6 cellular contexts compared by ENCODE assay signal in the genomic region with DNA sequence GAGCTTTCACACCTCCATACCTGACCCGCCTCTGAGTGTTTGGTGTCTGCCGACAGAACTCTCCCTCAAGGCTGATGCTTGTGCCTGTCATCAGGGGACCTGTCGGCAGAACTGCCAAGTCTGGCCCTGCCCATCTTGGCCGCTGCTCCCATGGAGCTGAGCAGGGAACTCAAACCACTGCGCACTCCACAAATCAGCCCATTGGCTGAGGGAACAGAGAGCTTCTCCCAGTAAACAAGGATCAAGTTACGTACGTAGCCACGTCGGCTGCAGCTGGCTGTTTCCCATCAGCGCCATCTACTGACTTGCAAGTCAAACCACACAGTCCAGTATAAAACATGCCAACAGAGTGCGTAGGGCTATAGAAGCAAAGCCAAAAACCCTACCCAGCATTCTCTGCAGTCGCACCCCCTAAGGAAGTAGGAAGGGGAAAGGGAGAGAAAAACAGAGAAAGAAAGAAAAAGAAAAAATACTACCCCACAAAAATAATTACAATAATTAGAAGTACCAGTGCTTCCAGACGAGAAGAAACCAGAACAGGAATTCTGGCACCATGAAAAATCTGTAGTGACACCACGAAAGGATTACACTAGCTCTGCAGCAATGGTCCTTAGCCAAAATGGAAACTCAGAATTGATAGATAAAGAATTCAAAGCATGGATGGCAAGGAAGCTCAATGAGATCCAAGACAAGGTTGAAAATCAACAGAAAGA.
DNase-seq lines count a peak whose midpoint lies in the region; ATAC-seq and TF ChIP-seq lines count a peak whose summit lies in the region.

No MANE protein-coding gene starts in this region.

- peak; percentile 94 for TF ChIP-seq CTCF in 22Rv1 (IDR thresholded peaks at IDR 0.05)

- peak; percentile 13 for DNase-seq in HS-5 (ENCODE audit: low read depth)
- DNase-seq in iPS-NIHi7 (ENCODE audit: extremely low spot score), result peak; percentile 90
- DNase-seq in amniotic stem cell (lab: John Stamatoyannopoulos, UW), result no peak
- DNase-seq in NCI-H2227 (lab: John Stamatoyannopoulos, UW; ENCODE audit: unreplicated experiment), result no peak

- ATAC-seq in SK-N-SH treated with all-trans-retinoic acid at 6 μM for 48 hours, result peak; percentile 100

- no peak overlapping the region for H3K27ac ChIP-seq in 22Rv1

TF ChIP-seq in SK-N-SH treated with all-trans-retinoic acid at 6 μM for 48 hours, 23 proteins besides CTCF, POLR2A, EP300 and RAD21:
- TF ChIP-seq, protein P1, sequence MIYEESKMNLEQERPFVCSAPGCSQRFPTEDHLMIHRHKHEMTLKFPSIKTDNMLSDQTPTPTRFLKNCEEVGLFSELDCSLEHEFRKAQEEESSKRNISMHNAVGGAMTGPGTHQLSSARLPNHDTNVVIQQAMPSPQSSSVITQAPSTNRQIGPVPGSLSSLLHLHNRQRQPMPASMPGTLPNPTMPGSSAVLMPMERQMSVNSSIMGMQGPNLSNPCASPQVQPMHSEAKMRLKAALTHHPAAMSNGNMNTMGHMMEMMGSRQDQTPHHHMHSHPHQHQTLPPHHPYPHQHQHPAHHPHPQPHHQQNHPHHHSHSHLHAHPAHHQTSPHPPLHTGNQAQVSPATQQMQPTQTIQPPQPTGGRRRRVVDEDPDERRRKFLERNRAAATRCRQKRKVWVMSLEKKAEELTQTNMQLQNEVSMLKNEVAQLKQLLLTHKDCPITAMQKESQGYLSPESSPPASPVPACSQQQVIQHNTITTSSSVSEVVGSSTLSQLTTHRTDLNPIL (CRISPR knock-in tag; IDR thresholded peaks at IDR 0.05; ENCODE audit: low read depth), result no peak
- TF ChIP-seq ZNF70 (CRISPR knock-in tag; IDR thresholded peaks at IDR 0.05) (no peak), BACH2 (CRISPR knock-in tag; IDR thresholded peaks at IDR 0.05; ENCODE audit: borderline replicate concordance) (no peak), OSR1 (CRISPR knock-in tag; IDR thresholded peaks at IDR 0.05) (no peak), ZNF8 (CRISPR knock-in tag; IDR thresholded peaks at IDR 0.05) (no peak), ZNF565 (CRISPR knock-in tag; conservative IDR thresholded peaks at IDR 0.05; ENCODE audit: low read depth) (no peak), GLIS3 (CRISPR knock-in tag; IDR thresholded peaks at IDR 0.05) (no peak), CSDC2 (CRISPR knock-in tag; IDR thresholded peaks at IDR 0.05) (no peak), TOX (CRISPR knock-in tag; IDR thresholded peaks at IDR 0.05; ENCODE audit: borderline replicate concordance) (no peak), ZC3H10 (CRISPR knock-in tag; IDR thresholded peaks at IDR 0.05) (no peak)
- TF ChIP-seq, protein P2, sequence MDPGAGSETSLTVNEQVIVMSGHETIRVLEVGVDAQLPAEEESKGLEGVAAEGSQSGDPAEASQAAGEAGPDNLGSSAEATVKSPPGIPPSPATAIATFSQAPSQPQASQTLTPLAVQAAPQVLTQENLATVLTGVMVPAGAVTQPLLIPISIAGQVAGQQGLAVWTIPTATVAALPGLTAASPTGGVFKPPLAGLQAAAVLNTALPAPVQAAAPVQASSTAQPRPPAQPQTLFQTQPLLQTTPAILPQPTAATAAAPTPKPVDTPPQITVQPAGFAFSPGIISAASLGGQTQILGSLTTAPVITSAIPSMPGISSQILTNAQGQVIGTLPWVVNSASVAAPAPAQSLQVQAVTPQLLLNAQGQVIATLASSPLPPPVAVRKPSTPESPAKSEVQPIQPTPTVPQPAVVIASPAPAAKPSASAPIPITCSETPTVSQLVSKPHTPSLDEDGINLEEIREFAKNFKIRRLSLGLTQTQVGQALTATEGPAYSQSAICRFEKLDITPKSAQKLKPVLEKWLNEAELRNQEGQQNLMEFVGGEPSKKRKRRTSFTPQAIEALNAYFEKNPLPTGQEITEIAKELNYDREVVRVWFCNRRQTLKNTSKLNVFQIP (CRISPR knock-in tag; IDR thresholded peaks at IDR 0.05; ENCODE audit: borderline replicate concordance, low read depth), result no peak

Comparison
In these comparisons a context has a peak if more than half of its experiments do, and no peak if none do; other contexts are left out.
1. DNase-seq: peak in HS-5 (single experiment) and iPS-NIHi7 (single experiment); none in amniotic stem cell (single experiment) and NCI-H2227 (single experiment).